In the genomic region with DNA sequence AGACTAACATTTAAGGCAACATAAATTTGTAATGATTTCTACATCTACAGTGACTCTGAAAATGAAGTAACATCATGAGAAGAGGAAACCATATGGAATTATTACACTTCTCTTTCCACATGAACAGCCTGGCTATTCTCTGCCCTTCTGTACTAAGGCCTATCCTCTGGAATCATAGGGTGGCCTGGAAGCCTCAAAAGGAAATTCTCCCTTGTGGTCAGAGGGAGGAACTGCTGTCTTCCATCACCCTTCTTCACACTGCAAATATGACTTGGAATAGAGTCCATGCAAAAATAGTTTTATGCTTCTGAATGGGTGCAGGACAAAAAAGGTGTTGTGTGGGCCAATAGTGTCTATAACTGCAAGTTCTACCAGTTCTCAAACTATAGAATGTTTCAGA, we compare ENCODE assay signal across 9 cellular contexts. TPM values are rescaled to one million over a fixed set of nuclear protein-coding genes. Genes with fewer than 3 reads are reported as not detected.
DNase-seq lines count a peak whose midpoint lies in the region; ATAC-seq, FAIRE-seq and TF ChIP-seq lines count a peak whose summit lies in the region.
"Had no signal": no experiment of that assay in that cellular context is flagged by ENCODE, and none has a peak within 500 bp of the region (broad histone marks: within the 10 kb centered on the region; RNA-seq: fewer than 3 reads in every experiment).

No MANE protein-coding gene starts in this region.

- H3K36me3 ChIP-seq in GM23248 (ENCODE audit: low read depth) (no peaks in the 10 kb centered on the region), hepatocyte (replicated peaks; ENCODE audit: insufficient read depth, low read depth) (no peaks in the 10 kb centered on the region)

- H3K27ac ChIP-seq in GM23248 = no peak overlapping the region
- H3K27ac ChIP-seq in hepatocyte = no peak overlapping the region

- no peaks in the 10 kb centered on the region for H3K9me3 Mint-ChIP-seq in activated T-cell treated with anti-CD3 and anti-CD28 coated beads, Interleukin-2, amount 50 U/mL, for 4 hours

- no peak overlapping the region for H3K9ac ChIP-seq in GM23248

- no peak overlapping the region for H2AFZ ChIP-seq in GM23248
- H2AFZ ChIP-seq in hepatocyte = no peak overlapping the region

- DNase-seq in AG09309 (ENCODE audit: low read depth) (no peak), GM23248 (peak; percentile 57), RCC 7860 (ENCODE audit: low spot score) (peak; percentile 11), hepatocyte (ENCODE audit: low spot score) (peak; percentile 37), NCI-H510A (lab: John Stamatoyannopoulos, UW) (no peak), RPMI8226 (no peak)
- DNase-seq in activated T-cell treated with anti-CD3 and anti-CD28 coated beads, Interleukin-2, amount 50 U/mL, for 4 hours = no peak
- DNase-seq: activated T-cell treated with anti-CD3 and anti-CD28 coated beads, Interleukin-2, amount 50 U/mL, for 1 hour had no signal

- H4K20me1 ChIP-seq in GM23248 (ENCODE audit: insufficient read depth) (no peaks in the 10 kb centered on the region), hepatocyte (ENCODE audit: insufficient read depth, poor library complexity, severe bottlenecking) (no peaks in the 10 kb centered on the region)

- H3K4me1 ChIP-seq in GM23248 (ENCODE audit: insufficient read depth) (no peaks in the 10 kb centered on the region), hepatocyte (ENCODE audit: insufficient read depth) (no peaks in the 10 kb centered on the region)

- H3K27me3 Mint-ChIP-seq in activated T-cell treated with anti-CD3 and anti-CD28 coated beads, Interleukin-2, amount 50 U/mL, for 4 hours (ENCODE audit: low read depth) = peaks cover 3% of the 10 kb centered on the region

- FAIRE-seq in RCC 7860 (lab: Jason Lieb, UNC) = no peak

- H3K27me3 ChIP-seq in GM23248 (replicated peaks; ENCODE audit: insufficient read depth) (no peaks in the 10 kb centered on the region), hepatocyte (no peaks in the 10 kb centered on the region)

- H3K4me2 ChIP-seq in GM23248 (ENCODE audit: unreplicated experiment) = no peak overlapping the region
- no peak overlapping the region for H3K4me2 ChIP-seq in hepatocyte

- H3K36me3 Mint-ChIP-seq in activated T-cell treated with anti-CD3 and anti-CD28 coated beads, Interleukin-2, amount 50 U/mL, for 4 hours (ENCODE audit: insufficient read depth) = no peaks in the 10 kb centered on the region

- H3F3A ChIP-seq in GM23248 (ENCODE audit: insufficient read depth) = no peaks in the 10 kb centered on the region

- ATAC-seq in activated T-cell treated with anti-CD3 and anti-CD28 coated beads, Interleukin-2, amount 50 U/mL, for 4 hours = no peak
- no peak for ATAC-seq in HG03045 (IDR thresholded peaks at IDR 0.05; ENCODE audit: unreplicated experiment)

- in situ Hi-C loops in GM23248 (cut with MboI) = no loop called here

- H3K4me3 ChIP-seq in AG09309 (ENCODE audit: control insufficient read depth, low read depth, low read length) (no peak overlapping the region), GM23248 (no peak overlapping the region), hepatocyte (no peak overlapping the region)

- H3K4me1 Mint-ChIP-seq in activated T-cell treated with anti-CD3 and anti-CD28 coated beads, Interleukin-2, amount 50 U/mL, for 4 hours (ENCODE audit: low read depth) = no peaks in the 10 kb centered on the region

- H3K4me3 Mint-ChIP-seq in activated T-cell treated with anti-CD3 and anti-CD28 coated beads, Interleukin-2, amount 50 U/mL, for 4 hours = no peak overlapping the region

- no peaks in the 10 kb centered on the region for H3K9me3 ChIP-seq in GM23248 (ENCODE audit: low read depth)
- H3K9me3 ChIP-seq in hepatocyte (ENCODE audit: low read depth) = no peaks in the 10 kb centered on the region

- H3K79me2 ChIP-seq in GM23248 (ENCODE audit: insufficient read depth) = no peaks in the 10 kb centered on the region
- H3K79me2 ChIP-seq in hepatocyte = no peaks in the 10 kb centered on the region

- H3K9me2 ChIP-seq in GM23248 (ENCODE audit: insufficient read depth) (no peaks in the 10 kb centered on the region), hepatocyte (replicated peaks; ENCODE audit: insufficient read depth) (no peaks in the 10 kb centered on the region)

- peak; percentile 55 for TF ChIP-seq CTCF in AG09309 (IDR thresholded peaks at IDR 0.05; ENCODE audit: control insufficient read depth, insufficient read depth, low read depth, low read length, missing control alignments)
- peak; percentile 20 for TF ChIP-seq CTCF in hepatocyte (IDR thresholded peaks at IDR 0.05; ENCODE audit: poor library complexity)

RNA-seq across cellular contexts. Expression of gene SH3BGRL2, which starts 44.6 kb away (rescaled TPM):
- total RNA-seq in GM23248 (2014; rRNA removed; shearing (Covaris generic)) = 0.89 and 2.2 TPM in 2 replicates
- 1.1 TPM in 2 replicates for polyA plus RNA-seq in GM23248 (2016; fragmentation: Nextera tagmentation; extraction: Ambion mirVana)
- total RNA-seq in hepatocyte = 63.6 and 71.4 TPM in 2 replicates
- polyA plus RNA-seq in hepatocyte = 23.4 and 24.1 TPM in 2 replicates
- under 1 TPM; 0.14 to 0.92 (median 0.51) TPM for total RNA-seq in activated T-cell treated with anti-CD3 and anti-CD28 coated beads, Interleukin-2, amount 50 U/mL, for 4 hours

RNA-seq across cellular contexts. Expression of gene LCA5, which starts 49.3 kb away (rescaled TPM):
- total RNA-seq in GM23248 (2014; rRNA removed; shearing (Covaris generic)) = 2.7 and 4.2 TPM in 2 replicates
- polyA plus RNA-seq in GM23248 (2016; fragmentation: Nextera tagmentation; extraction: Ambion mirVana) (3.6 and 4.0 TPM in 2 replicates), hepatocyte (2.4 and 3.6 TPM in 2 replicates)
- 4.5 and 5.6 TPM in 2 replicates for total RNA-seq in hepatocyte
- total RNA-seq in activated T-cell treated with anti-CD3 and anti-CD28 coated beads, Interleukin-2, amount 50 U/mL, for 4 hours = under 1 TPM; 0.11 to 0.21 (median 0.18) TPM

Comparison
In these comparisons a context has a peak if more than half of its experiments do, and no peak if none do; other contexts are left out.
1. DNase-seq: peak in GM23248 (single experiment), RCC 7860 (single experiment) and hepatocyte (single experiment); none in AG09309 (single experiment), NCI-H510A (single experiment), activated T-cell treated with anti-CD3 and anti-CD28 coated beads, Interleukin-2, amount 50 U/mL, for 4 hours (single experiment) and RPMI8226 (single experiment).
2. RNA of gene SH3BGRL2, which starts 44.6 kb away (total RNA-seq): 63.6 to 71.4 TPM in hepatocyte; 0.89 to 2.2 TPM in GM23248 and 0.14 to 0.92 TPM in activated T-cell treated with anti-CD3 and anti-CD28 coated beads, Interleukin-2, amount 50 U/mL, for 4 hours; every median in the first group is over 10 times any median in the second.